26 cellular contexts compared by ENCODE assay signal in genomic region chr1:74856174-74856573, GRCh38.
"Had no signal": no experiment of that assay in that cellular context is flagged by ENCODE, and none has a peak within 500 bp of the region (broad histone marks: within the 10 kb centered on the region; RNA-seq: fewer than 3 reads in every experiment).

No MANE protein-coding gene starts in this region.

- H3K36me3 ChIP-seq: colonic mucosa, esophagus squamous epithelium, gastrocnemius medialis, heart right ventricle, left lung, lower lobe of right lung had no signal

- DNase-seq: colonic mucosa; cortex of kidney; effector CD8-positive, alpha-beta T cell; effector memory CD8-positive, alpha-beta T cell; endodermal cell; erythroblast; esophagus squamous epithelium; foreskin fibroblast; foreskin melanocyte; gastrocnemius medialis; glutamatergic neuron; head of caudate nucleus; heart right ventricle; hippocampal formation; left cardiac atrium; left lung; left ventricle myocardium superior; lower lobe of right lung; mesenchymal stem cell; midbrain had no signal

- H3K4me3 Mint-ChIP-seq: dendritic cell treated with granulocyte-macrophage colony-stimulating factor and Interleukin-4, amounts not matched to agents 40 ng/mL and 50 ng/mL, for 4 days; effector memory CD8-positive, alpha-beta T cell; endodermal cell had no signal

- H3K4me3 ChIP-seq: colonic mucosa, esophagus squamous epithelium, gastrocnemius medialis, heart right ventricle, left lung, lower lobe of right lung had no signal

- H3K27me3 Mint-ChIP-seq: dendritic cell treated with granulocyte-macrophage colony-stimulating factor and Interleukin-4, amounts not matched to agents 40 ng/mL and 50 ng/mL, for 4 days; effector memory CD8-positive, alpha-beta T cell had no signal

- H3K4me1 ChIP-seq: colonic mucosa, esophagus squamous epithelium, gastrocnemius medialis, heart right ventricle, left lung, lower lobe of right lung had no signal

- H3K27ac ChIP-seq: colonic mucosa, epithelial cell of prostate, esophagus squamous epithelium, gastrocnemius medialis, heart right ventricle, left lung, lower lobe of right lung had no signal

- FAIRE-seq: endometrium, islet of Langerhans, keratinocyte had no signal

- H3K27ac Mint-ChIP-seq: dendritic cell treated with granulocyte-macrophage colony-stimulating factor and Interleukin-4, amounts not matched to agents 40 ng/mL and 50 ng/mL, for 4 days; effector memory CD8-positive, alpha-beta T cell; endodermal cell had no signal

- H3K27me3 ChIP-seq: colonic mucosa, esophagus squamous epithelium, gastrocnemius medialis, heart right ventricle, left lung had no signal

- H3K9me3 Mint-ChIP-seq: endodermal cell had no signal

- ATAC-seq: effector memory CD8-positive, alpha-beta T cell; esophagus mucosa; gastrocnemius medialis; heart right ventricle; left cardiac atrium; left lung; left ventricle myocardium superior; lower lobe of right lung had no signal
